In the genomic region with DNA sequence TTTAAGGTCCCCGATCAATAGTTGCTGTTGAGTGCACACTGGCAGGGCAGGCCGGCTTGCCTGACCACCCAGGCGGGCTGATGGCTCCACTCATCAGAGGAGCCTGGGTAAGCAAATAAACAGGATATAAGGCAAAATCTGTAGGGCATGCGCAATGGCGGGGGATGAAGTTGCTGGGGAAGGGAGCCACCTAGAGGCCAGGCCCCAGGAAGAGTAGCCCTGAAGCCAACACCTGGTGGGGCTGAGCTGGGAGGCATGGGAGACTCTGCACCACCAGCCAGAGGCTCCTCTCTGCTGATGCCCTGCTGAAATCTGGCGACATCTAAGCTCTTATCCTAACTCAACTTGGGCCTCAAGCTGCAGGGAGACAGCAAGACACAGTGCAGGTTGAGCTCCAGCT, we compare ENCODE assay signal across 1 cellular context.
A peak's percentile ranks its signal among the peaks of the same experiment; 100 is the strongest.
TF ChIP-seq lines count a peak whose summit lies in the region.

No MANE protein-coding gene starts in this region.

TF ChIP-seq in K562, 482 proteins besides CTCF, POLR2A, EP300 and RAD21 (continued from another document and continues in another):
- TF ChIP-seq, protein P1, sequence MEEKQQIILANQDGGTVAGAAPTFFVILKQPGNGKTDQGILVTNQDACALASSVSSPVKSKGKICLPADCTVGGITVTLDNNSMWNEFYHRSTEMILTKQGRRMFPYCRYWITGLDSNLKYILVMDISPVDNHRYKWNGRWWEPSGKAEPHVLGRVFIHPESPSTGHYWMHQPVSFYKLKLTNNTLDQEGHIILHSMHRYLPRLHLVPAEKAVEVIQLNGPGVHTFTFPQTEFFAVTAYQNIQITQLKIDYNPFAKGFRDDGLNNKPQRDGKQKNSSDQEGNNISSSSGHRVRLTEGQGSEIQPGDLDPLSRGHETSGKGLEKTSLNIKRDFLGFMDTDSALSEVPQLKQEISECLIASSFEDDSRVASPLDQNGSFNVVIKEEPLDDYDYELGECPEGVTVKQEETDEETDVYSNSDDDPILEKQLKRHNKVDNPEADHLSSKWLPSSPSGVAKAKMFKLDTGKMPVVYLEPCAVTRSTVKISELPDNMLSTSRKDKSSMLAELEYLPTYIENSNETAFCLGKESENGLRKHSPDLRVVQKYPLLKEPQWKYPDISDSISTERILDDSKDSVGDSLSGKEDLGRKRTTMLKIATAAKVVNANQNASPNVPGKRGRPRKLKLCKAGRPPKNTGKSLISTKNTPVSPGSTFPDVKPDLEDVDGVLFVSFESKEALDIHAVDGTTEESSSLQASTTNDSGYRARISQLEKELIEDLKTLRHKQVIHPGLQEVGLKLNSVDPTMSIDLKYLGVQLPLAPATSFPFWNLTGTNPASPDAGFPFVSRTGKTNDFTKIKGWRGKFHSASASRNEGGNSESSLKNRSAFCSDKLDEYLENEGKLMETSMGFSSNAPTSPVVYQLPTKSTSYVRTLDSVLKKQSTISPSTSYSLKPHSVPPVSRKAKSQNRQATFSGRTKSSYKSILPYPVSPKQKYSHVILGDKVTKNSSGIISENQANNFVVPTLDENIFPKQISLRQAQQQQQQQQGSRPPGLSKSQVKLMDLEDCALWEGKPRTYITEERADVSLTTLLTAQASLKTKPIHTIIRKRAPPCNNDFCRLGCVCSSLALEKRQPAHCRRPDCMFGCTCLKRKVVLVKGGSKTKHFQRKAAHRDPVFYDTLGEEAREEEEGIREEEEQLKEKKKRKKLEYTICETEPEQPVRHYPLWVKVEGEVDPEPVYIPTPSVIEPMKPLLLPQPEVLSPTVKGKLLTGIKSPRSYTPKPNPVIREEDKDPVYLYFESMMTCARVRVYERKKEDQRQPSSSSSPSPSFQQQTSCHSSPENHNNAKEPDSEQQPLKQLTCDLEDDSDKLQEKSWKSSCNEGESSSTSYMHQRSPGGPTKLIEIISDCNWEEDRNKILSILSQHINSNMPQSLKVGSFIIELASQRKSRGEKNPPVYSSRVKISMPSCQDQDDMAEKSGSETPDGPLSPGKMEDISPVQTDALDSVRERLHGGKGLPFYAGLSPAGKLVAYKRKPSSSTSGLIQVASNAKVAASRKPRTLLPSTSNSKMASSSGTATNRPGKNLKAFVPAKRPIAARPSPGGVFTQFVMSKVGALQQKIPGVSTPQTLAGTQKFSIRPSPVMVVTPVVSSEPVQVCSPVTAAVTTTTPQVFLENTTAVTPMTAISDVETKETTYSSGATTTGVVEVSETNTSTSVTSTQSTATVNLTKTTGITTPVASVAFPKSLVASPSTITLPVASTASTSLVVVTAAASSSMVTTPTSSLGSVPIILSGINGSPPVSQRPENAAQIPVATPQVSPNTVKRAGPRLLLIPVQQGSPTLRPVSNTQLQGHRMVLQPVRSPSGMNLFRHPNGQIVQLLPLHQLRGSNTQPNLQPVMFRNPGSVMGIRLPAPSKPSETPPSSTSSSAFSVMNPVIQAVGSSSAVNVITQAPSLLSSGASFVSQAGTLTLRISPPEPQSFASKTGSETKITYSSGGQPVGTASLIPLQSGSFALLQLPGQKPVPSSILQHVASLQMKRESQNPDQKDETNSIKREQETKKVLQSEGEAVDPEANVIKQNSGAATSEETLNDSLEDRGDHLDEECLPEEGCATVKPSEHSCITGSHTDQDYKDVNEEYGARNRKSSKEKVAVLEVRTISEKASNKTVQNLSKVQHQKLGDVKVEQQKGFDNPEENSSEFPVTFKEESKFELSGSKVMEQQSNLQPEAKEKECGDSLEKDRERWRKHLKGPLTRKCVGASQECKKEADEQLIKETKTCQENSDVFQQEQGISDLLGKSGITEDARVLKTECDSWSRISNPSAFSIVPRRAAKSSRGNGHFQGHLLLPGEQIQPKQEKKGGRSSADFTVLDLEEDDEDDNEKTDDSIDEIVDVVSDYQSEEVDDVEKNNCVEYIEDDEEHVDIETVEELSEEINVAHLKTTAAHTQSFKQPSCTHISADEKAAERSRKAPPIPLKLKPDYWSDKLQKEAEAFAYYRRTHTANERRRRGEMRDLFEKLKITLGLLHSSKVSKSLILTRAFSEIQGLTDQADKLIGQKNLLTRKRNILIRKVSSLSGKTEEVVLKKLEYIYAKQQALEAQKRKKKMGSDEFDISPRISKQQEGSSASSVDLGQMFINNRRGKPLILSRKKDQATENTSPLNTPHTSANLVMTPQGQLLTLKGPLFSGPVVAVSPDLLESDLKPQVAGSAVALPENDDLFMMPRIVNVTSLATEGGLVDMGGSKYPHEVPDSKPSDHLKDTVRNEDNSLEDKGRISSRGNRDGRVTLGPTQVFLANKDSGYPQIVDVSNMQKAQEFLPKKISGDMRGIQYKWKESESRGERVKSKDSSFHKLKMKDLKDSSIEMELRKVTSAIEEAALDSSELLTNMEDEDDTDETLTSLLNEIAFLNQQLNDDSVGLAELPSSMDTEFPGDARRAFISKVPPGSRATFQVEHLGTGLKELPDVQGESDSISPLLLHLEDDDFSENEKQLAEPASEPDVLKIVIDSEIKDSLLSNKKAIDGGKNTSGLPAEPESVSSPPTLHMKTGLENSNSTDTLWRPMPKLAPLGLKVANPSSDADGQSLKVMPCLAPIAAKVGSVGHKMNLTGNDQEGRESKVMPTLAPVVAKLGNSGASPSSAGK (IDR thresholded peaks at IDR 0.05), result no peak
- TF ChIP-seq, protein P2, sequence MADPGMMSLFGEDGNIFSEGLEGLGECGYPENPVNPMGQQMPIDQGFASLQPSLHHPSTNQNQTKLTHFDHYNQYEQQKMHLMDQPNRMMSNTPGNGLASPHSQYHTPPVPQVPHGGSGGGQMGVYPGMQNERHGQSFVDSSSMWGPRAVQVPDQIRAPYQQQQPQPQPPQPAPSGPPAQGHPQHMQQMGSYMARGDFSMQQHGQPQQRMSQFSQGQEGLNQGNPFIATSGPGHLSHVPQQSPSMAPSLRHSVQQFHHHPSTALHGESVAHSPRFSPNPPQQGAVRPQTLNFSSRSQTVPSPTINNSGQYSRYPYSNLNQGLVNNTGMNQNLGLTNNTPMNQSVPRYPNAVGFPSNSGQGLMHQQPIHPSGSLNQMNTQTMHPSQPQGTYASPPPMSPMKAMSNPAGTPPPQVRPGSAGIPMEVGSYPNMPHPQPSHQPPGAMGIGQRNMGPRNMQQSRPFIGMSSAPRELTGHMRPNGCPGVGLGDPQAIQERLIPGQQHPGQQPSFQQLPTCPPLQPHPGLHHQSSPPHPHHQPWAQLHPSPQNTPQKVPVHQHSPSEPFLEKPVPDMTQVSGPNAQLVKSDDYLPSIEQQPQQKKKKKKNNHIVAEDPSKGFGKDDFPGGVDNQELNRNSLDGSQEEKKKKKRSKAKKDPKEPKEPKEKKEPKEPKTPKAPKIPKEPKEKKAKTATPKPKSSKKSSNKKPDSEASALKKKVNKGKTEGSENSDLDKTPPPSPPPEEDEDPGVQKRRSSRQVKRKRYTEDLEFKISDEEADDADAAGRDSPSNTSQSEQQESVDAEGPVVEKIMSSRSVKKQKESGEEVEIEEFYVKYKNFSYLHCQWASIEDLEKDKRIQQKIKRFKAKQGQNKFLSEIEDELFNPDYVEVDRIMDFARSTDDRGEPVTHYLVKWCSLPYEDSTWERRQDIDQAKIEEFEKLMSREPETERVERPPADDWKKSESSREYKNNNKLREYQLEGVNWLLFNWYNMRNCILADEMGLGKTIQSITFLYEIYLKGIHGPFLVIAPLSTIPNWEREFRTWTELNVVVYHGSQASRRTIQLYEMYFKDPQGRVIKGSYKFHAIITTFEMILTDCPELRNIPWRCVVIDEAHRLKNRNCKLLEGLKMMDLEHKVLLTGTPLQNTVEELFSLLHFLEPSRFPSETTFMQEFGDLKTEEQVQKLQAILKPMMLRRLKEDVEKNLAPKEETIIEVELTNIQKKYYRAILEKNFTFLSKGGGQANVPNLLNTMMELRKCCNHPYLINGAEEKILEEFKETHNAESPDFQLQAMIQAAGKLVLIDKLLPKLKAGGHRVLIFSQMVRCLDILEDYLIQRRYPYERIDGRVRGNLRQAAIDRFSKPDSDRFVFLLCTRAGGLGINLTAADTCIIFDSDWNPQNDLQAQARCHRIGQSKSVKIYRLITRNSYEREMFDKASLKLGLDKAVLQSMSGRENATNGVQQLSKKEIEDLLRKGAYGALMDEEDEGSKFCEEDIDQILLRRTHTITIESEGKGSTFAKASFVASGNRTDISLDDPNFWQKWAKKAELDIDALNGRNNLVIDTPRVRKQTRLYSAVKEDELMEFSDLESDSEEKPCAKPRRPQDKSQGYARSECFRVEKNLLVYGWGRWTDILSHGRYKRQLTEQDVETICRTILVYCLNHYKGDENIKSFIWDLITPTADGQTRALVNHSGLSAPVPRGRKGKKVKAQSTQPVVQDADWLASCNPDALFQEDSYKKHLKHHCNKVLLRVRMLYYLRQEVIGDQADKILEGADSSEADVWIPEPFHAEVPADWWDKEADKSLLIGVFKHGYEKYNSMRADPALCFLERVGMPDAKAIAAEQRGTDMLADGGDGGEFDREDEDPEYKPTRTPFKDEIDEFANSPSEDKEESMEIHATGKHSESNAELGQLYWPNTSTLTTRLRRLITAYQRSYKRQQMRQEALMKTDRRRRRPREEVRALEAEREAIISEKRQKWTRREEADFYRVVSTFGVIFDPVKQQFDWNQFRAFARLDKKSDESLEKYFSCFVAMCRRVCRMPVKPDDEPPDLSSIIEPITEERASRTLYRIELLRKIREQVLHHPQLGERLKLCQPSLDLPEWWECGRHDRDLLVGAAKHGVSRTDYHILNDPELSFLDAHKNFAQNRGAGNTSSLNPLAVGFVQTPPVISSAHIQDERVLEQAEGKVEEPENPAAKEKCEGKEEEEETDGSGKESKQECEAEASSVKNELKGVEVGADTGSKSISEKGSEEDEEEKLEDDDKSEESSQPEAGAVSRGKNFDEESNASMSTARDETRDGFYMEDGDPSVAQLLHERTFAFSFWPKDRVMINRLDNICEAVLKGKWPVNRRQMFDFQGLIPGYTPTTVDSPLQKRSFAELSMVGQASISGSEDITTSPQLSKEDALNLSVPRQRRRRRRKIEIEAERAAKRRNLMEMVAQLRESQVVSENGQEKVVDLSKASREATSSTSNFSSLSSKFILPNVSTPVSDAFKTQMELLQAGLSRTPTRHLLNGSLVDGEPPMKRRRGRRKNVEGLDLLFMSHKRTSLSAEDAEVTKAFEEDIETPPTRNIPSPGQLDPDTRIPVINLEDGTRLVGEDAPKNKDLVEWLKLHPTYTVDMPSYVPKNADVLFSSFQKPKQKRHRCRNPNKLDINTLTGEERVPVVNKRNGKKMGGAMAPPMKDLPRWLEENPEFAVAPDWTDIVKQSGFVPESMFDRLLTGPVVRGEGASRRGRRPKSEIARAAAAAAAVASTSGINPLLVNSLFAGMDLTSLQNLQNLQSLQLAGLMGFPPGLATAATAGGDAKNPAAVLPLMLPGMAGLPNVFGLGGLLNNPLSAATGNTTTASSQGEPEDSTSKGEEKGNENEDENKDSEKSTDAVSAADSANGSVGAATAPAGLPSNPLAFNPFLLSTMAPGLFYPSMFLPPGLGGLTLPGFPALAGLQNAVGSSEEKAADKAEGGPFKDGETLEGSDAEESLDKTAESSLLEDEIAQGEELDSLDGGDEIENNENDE (IDR thresholded peaks at IDR 0.05; ENCODE audit: low read depth, low read length), result no peak
- peak; percentile 91 to 93 for TF ChIP-seq NRF1 (conservative IDR thresholded peaks at IDR 0.05 in 1 of 2, IDR thresholded peaks at IDR 0.05 in 1 of 2)
- no peak for TF ChIP-seq PPARD (CRISPR knock-in tag; IDR thresholded peaks at IDR 0.05)
- TF ChIP-seq ZNF780A (CRISPR knock-in tag; IDR thresholded peaks at IDR 0.05), result no peak
- peak; percentile 49; the same call in 1 of the 2 replicates for TF ChIP-seq ZBTB2 (IDR thresholded peaks at IDR 0.05)
- no peak for TF ChIP-seq PCBP2 (IDR thresholded peaks at IDR 0.05; ENCODE audit: low read depth, low read length, poor library complexity, severe bottlenecking)
- no peak for TF ChIP-seq MCM5 (IDR thresholded peaks at IDR 0.05; ENCODE audit: low read depth)
- TF ChIP-seq ZNF232 (CRISPR knock-in tag; IDR thresholded peaks at IDR 0.05), result no peak
- TF ChIP-seq ZHX1 (conservative IDR thresholded peaks at IDR 0.05; ENCODE audit: low read length), result no peak
- TF ChIP-seq, protein P3, sequence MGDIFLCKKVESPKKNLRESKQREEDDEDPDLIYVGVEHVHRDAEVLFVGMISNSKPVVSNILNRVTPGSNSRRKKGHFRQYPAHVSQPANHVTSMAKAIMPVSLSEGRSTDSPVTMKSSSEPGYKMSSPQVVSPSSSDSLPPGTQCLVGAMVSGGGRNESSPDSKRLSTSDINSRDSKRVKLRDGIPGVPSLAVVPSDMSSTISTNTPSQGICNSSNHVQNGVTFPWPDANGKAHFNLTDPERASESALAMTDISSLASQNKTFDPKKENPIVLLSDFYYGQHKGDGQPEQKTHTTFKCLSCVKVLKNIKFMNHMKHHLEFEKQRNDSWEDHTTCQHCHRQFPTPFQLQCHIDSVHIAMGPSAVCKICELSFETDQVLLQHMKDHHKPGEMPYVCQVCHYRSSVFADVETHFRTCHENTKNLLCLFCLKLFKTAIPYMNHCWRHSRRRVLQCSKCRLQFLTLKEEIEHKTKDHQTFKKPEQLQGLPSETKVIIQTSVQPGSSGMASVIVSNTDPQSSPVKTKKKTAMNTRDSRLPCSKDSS (IDR thresholded peaks at IDR 0.05; ENCODE audit: low read depth, partially characterized antibody), result no peak
- no peak for TF ChIP-seq MTA1 (IDR thresholded peaks at IDR 0.05; ENCODE audit: borderline replicate concordance)
- 0 out of 4 replicates have a peak, but pooled peaks of 1 of the 2 experiments have one; percentile 23 for TF ChIP-seq RCOR1 (IDR thresholded peaks at IDR 0.05; ENCODE audit: borderline replicate concordance in 1 of 2, low read depth in 2 of 2, low read length in 2 of 2)
- no peak for TF ChIP-seq CHD2 (IDR thresholded peaks at IDR 0.05; ENCODE audit: low read depth, low read length)
- TF ChIP-seq SMC3 (conservative IDR thresholded peaks at IDR 0.05; ENCODE audit: insufficient read depth, low read depth, low read length), result 0 out of 2 replicates have a peak, but pooled peaks have one; percentile 8
